Comparison of ENCODE assay signal across 23 cellular contexts in genomic region chr2:54770676-54771075, GRCh38.
"Had no signal": no experiment of that assay in that cellular context is flagged by ENCODE, and none has a peak within 500 bp of the region (broad histone marks: within the 10 kb centered on the region; RNA-seq: fewer than 3 reads in every experiment).

No MANE protein-coding gene starts in this region.

- ATAC-seq: activated naive CD4-positive, alpha-beta T cell treated with anti-CD3 and anti-CD28 coated beads, Interleukin-2, amount 50 U/mL, for 72 hours; gastrocnemius medialis; left lobe of liver had no signal

- H3K27me3 Mint-ChIP-seq: dendritic cell treated with granulocyte-macrophage colony-stimulating factor and Interleukin-4, amounts not matched to agents 40 ng/mL and 50 ng/mL, for 4 days had no signal

- H3K27me3 ChIP-seq: adrenal gland, cardiac muscle cell, gastrocnemius medialis, sigmoid colon, spleen, thyroid gland had no signal

- H3K4me3 Mint-ChIP-seq: activated T-helper 1 cell treated with anti-CD3 and anti-CD28 coated beads, Interleukin-12 subunit alpha, Interleukin-12 subunit beta, Interleukin-2, Interleukin-4 antibody, amounts not matched to agents 30 ng/mL and 10 ng/mL and 1 ng/mL, durations not matched to agents 14 hours and 24 hours and 36 hours; dendritic cell treated with granulocyte-macrophage colony-stimulating factor and Interleukin-4, amounts not matched to agents 40 ng/mL and 50 ng/mL, for 4 days; nephron progenitor cell had no signal

- H3K27ac ChIP-seq: adrenal gland, cardiac muscle cell, gastrocnemius medialis, sigmoid colon, spleen, thyroid gland, VCaP had no signal

- H3K36me3 ChIP-seq: adrenal gland, cardiac muscle cell, gastrocnemius medialis, sigmoid colon, spleen, thyroid gland had no signal

- H3K9me3 ChIP-seq: adrenal gland, gastrocnemius medialis, thyroid gland had no signal

- H3K27ac Mint-ChIP-seq: activated naive CD4-positive, alpha-beta T cell treated with anti-CD3 and anti-CD28 coated beads, Interleukin-2, amount 50 U/mL, for 72 hours; activated T-helper 1 cell treated with anti-CD3 and anti-CD28 coated beads, Interleukin-12 subunit alpha, Interleukin-12 subunit beta, Interleukin-2, Interleukin-4 antibody, amounts not matched to agents 30 ng/mL and 10 ng/mL and 1 ng/mL, durations not matched to agents 14 hours and 24 hours and 36 hours; dendritic cell treated with granulocyte-macrophage colony-stimulating factor and Interleukin-4, amounts not matched to agents 40 ng/mL and 50 ng/mL, for 4 days; nephron progenitor cell had no signal

- H3K4me3 ChIP-seq: adrenal gland, cardiac muscle cell, gastrocnemius medialis, sigmoid colon, spleen, thyroid gland had no signal

- H3K4me1 ChIP-seq: sigmoid colon, thyroid gland had no signal

- H3K4me1 Mint-ChIP-seq: nephron progenitor cell had no signal

- DNase-seq: activated CD4-positive, alpha-beta T cell treated with anti-CD3 and anti-CD28 coated beads, Interleukin-2, amount 50 U/mL, for 4 hours; activated CD4-positive, CD25-positive, alpha-beta regulatory T cell treated with anti-CD3 and anti-CD28 coated beads, Interleukin-2, amount 50 U/mL, for 72 hours; activated gamma-delta T cell treated with Interleukin-2 at 50 U/mL for 16 hours; effector memory CD4-positive, alpha-beta T cell; gastrocnemius medialis; head of caudate nucleus; kidney; midbrain; nephron progenitor cell; nucleus accumbens; sigmoid colon; spleen; stimulated activated CD4-positive, alpha-beta T cell treated with anti-CD3 and anti-CD28 coated beads, Interleukin-4, amount 100 ng/mL, for 4 hours; stimulated activated naive CD4-positive, alpha-beta T cell; T-helper 2 cell; thyroid gland had no signal
